20 cellular contexts compared by ENCODE assay signal in the genomic region with DNA sequence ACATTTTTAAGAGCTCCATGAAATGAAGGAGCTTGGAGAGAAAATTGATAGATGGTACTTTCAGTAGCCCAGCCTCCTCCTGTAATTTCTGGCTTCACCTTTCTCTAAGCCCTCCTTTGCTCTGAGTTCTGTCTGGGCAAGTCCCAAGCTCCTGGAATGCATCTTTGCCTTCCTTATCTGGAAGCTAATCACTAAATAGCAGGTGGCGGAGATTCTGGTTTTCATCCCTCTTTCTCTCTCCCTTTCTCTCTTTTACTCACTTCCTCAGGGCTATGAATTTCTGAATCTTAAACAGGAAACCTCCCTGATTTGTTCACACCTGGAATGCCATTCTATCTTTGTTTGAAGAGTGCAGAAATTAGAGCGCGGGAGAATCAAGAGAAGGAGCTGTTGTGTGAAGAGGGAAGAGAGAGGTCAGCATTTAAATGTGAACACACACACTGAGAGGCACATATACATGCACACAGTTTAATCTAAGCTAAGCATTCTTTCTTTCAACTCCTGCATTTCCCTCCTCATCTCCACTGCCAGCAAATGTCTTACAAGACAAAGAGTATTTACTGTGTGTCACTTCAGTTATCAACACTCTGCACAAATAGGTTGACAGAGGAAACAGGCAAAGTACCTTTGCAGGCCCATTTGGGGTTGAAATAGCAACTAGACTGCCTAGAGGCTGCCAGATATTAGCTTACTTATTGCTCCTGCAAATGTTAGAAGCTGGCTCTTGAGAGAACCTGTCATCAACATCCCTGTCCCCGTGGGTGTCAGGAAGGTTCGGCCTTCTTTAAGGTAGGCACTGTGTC.
DNase-seq lines count a peak whose midpoint lies in the region; ATAC-seq and TF ChIP-seq lines count a peak whose summit lies in the region.
"Had no signal": no experiment of that assay in that cellular context is flagged by ENCODE, and none has a peak within 500 bp of the region (broad histone marks: within the 10 kb centered on the region; RNA-seq: fewer than 3 reads in every experiment).

No MANE protein-coding gene starts in this region.

- H3K9me3 ChIP-seq in iPS-20b (ENCODE audit: insufficient read depth, low read depth, low read length) = no peaks in the 10 kb centered on the region
- H3K9me3 ChIP-seq in naive thymus-derived CD4-positive, alpha-beta T cell (ENCODE audit: control insufficient read depth in 2 of 3, low read length in 3 of 3) = no peaks in the 10 kb centered on the region
- H3K9me3 ChIP-seq: ovary, thyroid gland had no signal

- H3K4me1 Mint-ChIP-seq in WTC11 (peaks cover 89% of the 10 kb centered on the region), type B pancreatic cell (ENCODE audit: unreplicated experiment) (peaks cover 27% of the 10 kb centered on the region)
- H3K4me1 Mint-ChIP-seq in naive thymus-derived CD4-positive, alpha-beta T cell = peaks cover 0 to 4% (median 0%) of the 10 kb centered on the region in 7 donors

- H3K27ac ChIP-seq in iPS-20b (ENCODE audit: low read length) = peak overlapping the region; percentile 32
- H3K27ac ChIP-seq in naive thymus-derived CD4-positive, alpha-beta T cell (ENCODE audit: low read depth, low read length) = no peak overlapping the region
- H3K27ac ChIP-seq: 22Rv1, KMS-11, ovary, thyroid gland had no signal

- peak overlapping the region; percentile 11; the same call in 1 of the 2 replicates for H3K4me3 Mint-ChIP-seq in WTC11
- H3K4me3 Mint-ChIP-seq in type B pancreatic cell = peak overlapping the region; percentile 27
- H3K4me3 Mint-ChIP-seq in naive thymus-derived CD4-positive, alpha-beta T cell = no peak overlapping the region
- H3K4me3 Mint-ChIP-seq: activated naive CD8-positive, alpha-beta T cell; CD14-positive monocyte had no signal

- intact Hi-C loops in naive thymus-derived CD4-positive, alpha-beta T cell (cut with micrococcal nuclease) = no loop called here

- H3K9me3 Mint-ChIP-seq in WTC11 = peaks cover 5% of the 10 kb centered on the region
- H3K9me3 Mint-ChIP-seq in type B pancreatic cell = peaks cover 4% of the 10 kb centered on the region
- H3K9me3 Mint-ChIP-seq in naive thymus-derived CD4-positive, alpha-beta T cell = no peaks in the 10 kb centered on the region
- H3K9me3 Mint-ChIP-seq: CD14-positive monocyte had no signal

- H3K36me3 Mint-ChIP-seq in WTC11 = peaks cover 6% of the 10 kb centered on the region
- H3K36me3 Mint-ChIP-seq in type B pancreatic cell = no peaks in the 10 kb centered on the region
- H3K36me3 Mint-ChIP-seq in naive thymus-derived CD4-positive, alpha-beta T cell = no peaks in the 10 kb centered on the region
- H3K36me3 Mint-ChIP-seq: activated naive CD8-positive, alpha-beta T cell; CD14-positive monocyte had no signal

- no peak for TF ChIP-seq CTCF in WTC11 (IDR thresholded peaks at IDR 0.05)
- TF ChIP-seq CTCF in type B pancreatic cell (conservative IDR thresholded peaks at IDR 0.05) = no peak

- no peaks in the 10 kb centered on the region for H3K36me3 ChIP-seq in iPS-20b (ENCODE audit: insufficient read depth, low read depth, low read length)
- no peaks in the 10 kb centered on the region for H3K36me3 ChIP-seq in naive thymus-derived CD4-positive, alpha-beta T cell (ENCODE audit: control insufficient read depth in 2 of 3, insufficient read depth in 3 of 3, low read length in 3 of 3)
- H3K36me3 ChIP-seq: ovary, thyroid gland had no signal

- H3K4me3 ChIP-seq in iPS-20b (ENCODE audit: low read length) = peak overlapping the region; percentile 1; the same call in 1 of the 2 replicates
- no peak overlapping the region for H3K4me3 ChIP-seq in naive thymus-derived CD4-positive, alpha-beta T cell (ENCODE audit: low read length)
- H3K4me3 ChIP-seq: ovary, thyroid gland had no signal

- DNase-seq in DMS 273 (lab: John Stamatoyannopoulos, UW; ENCODE audit: unreplicated experiment) (peak; percentile 27), DMS 273 treated with DMSO at 0.1 percent for 48 hours (lab: John Stamatoyannopoulos, UW) (no peak), WTC11 (ENCODE audit: low spot score) (no peak), type B pancreatic cell (ENCODE audit: extremely low spot score, unreplicated experiment) (no peak), T-helper 1 cell (no peak), left lobe of liver (ENCODE audit: low spot score) (no peak)
- DNase-seq in naive thymus-derived CD4-positive, alpha-beta T cell = no peak
- DNase-seq: activated CD4-positive, alpha-beta T cell treated with anti-CD3 and anti-CD28 coated beads for 4 hours; activated T-cell treated with anti-CD3 and anti-CD28 coated beads, Interleukin-2, amount 50 U/mL, for 1 hour; DMS53; left colon; NCI-H1092 treated with DMSO at 0.1 percent for 48 hours; NCI-H345; ovary; thyroid gland had no signal

- H3K27me3 Mint-ChIP-seq in WTC11 (ENCODE audit: low read depth) (no peaks in the 10 kb centered on the region; the same call in 1 of the 2 replicates), type B pancreatic cell (no peaks in the 10 kb centered on the region)
- peaks cover 0 to 11% (median 4%) of the 10 kb centered on the region in 5 donors for H3K27me3 Mint-ChIP-seq in naive thymus-derived CD4-positive, alpha-beta T cell
- H3K27me3 Mint-ChIP-seq: activated naive CD8-positive, alpha-beta T cell had no signal

- peaks cover 41% of the 10 kb centered on the region for H3K4me1 ChIP-seq in iPS-20b (ENCODE audit: insufficient read depth, low read length)
- no peaks in the 10 kb centered on the region for H3K4me1 ChIP-seq in naive thymus-derived CD4-positive, alpha-beta T cell (ENCODE audit: control insufficient read depth in 2 of 2, insufficient read depth in 2 of 2, low read length in 2 of 2)
- H3K4me1 ChIP-seq: thyroid gland had no signal

- CTCF ChIA-PET in WTC11 (lab: Charles Lee) = interaction anchor here (0.8 to 2.3 kb wide), 8 partner anchors 8 to 165 kb away, joined by 3 to 12 read pairs (median 4); no protein-coding TSS in a partner anchor
- CTCF ChIA-PET in naive thymus-derived CD4-positive, alpha-beta T cell (lab: Charles Lee) = no interaction called here

- H3K9ac ChIP-seq in iPS-20b (ENCODE audit: low read depth, low read length) = peak overlapping the region; percentile 56
- H3K9ac ChIP-seq: KMS-11 had no signal

- no peaks in the 10 kb centered on the region for H3K27me3 ChIP-seq in iPS-20b (ENCODE audit: insufficient read depth, low read length)
- H3K27me3 ChIP-seq in naive thymus-derived CD4-positive, alpha-beta T cell (ENCODE audit: control insufficient read depth in 2 of 2, insufficient read depth in 2 of 2, low read length in 2 of 2) = no peaks in the 10 kb centered on the region
- H3K27me3 ChIP-seq: ovary, thyroid gland had no signal

- ATAC-seq in WTC11 = peak; percentile 78
- ATAC-seq in naive thymus-derived CD4-positive, alpha-beta T cell = no peak
- ATAC-seq in left lobe of liver = no peak
- ATAC-seq: left colon had no signal

- H3K27ac Mint-ChIP-seq in WTC11 (peak overlapping the region; percentile 99), type B pancreatic cell (peak overlapping the region; percentile 87)
- H3K27ac Mint-ChIP-seq in naive thymus-derived CD4-positive, alpha-beta T cell = no peak overlapping the region
- H3K27ac Mint-ChIP-seq: activated naive CD8-positive, alpha-beta T cell had no signal

- POLR2A ChIA-PET in WTC11 (lab: Charles Lee) = interaction anchor here (1.3 to 1.5 kb wide), 2 partner anchors 21 to 49 kb away, joined by 3 to 5 read pairs; no protein-coding TSS in a partner anchor
- POLR2A ChIA-PET in naive thymus-derived CD4-positive, alpha-beta T cell (lab: Charles Lee) = no interaction called here

TF ChIP-seq in WTC11, 78 proteins besides CTCF, POLR2A, EP300 and RAD21 (continues in another document):
- TF ChIP-seq TP53 (CRISPR knock-in tag; IDR thresholded peaks at IDR 0.05) = 0 out of 2 replicates have a peak, but pooled peaks have one; percentile 41
- 0 out of 2 replicates have a peak, but pooled peaks have one; percentile 28 for TF ChIP-seq ZBTB21 (CRISPR knock-in tag; IDR thresholded peaks at IDR 0.05; ENCODE audit: borderline replicate concordance)
- 0 out of 2 replicates have a peak, but pooled peaks have one; percentile 2 for TF ChIP-seq SP1 (CRISPR knock-in tag; conservative IDR thresholded peaks at IDR 0.05)
- no peak for TF ChIP-seq GABPB1 (CRISPR knock-in tag; IDR thresholded peaks at IDR 0.05)
- peak; percentile 42; the same call in 1 of the 2 replicates for TF ChIP-seq FOXK1 (CRISPR knock-in tag; IDR thresholded peaks at IDR 0.05)
- peak; percentile 63 for TF ChIP-seq TEAD1 (CRISPR knock-in tag; IDR thresholded peaks at IDR 0.05)
- TF ChIP-seq AFF4 (CRISPR knock-in tag; IDR thresholded peaks at IDR 0.05; ENCODE audit: borderline replicate concordance) = 0 out of 2 replicates have a peak, but pooled peaks have one; percentile 35
- TF ChIP-seq ETV6 (CRISPR knock-in tag; IDR thresholded peaks at IDR 0.05) = 0 out of 2 replicates have a peak, but pooled peaks have one; percentile 74

Comparison
In these comparisons a context has a peak if more than half of its experiments do, and no peak if none do; other contexts are left out.
1. H3K27ac Mint-ChIP-seq: peak in WTC11 (single experiment) and type B pancreatic cell (single experiment); none in naive thymus-derived CD4-positive, alpha-beta T cell (0 of 9).
2. H3K4me3 Mint-ChIP-seq: peak in WTC11 (single experiment) and type B pancreatic cell (single experiment); none in naive thymus-derived CD4-positive, alpha-beta T cell (0 of 10).